8 cellular contexts compared by ENCODE assay signal in the genomic region with DNA sequence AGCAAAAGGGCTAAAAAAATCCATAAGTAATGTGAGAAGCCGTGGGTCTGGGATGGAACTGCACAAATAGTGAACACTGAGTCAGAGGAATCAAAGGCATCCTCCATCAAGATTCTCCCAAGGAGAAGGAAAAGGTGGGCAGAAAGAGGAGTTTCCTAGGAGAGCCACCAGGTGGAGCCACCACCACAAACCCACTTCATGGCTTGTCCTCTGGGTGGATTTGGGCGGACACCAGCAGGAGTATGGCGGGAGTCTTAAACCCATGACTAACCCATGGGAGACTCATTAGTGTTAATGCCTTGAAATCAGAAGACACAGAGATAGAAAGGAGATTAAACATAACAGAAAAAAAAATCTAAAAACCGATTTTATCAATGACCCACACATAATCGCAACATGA.
A peak's percentile ranks its signal among the peaks of the same experiment; 100 is the strongest.
DNase-seq lines count a peak whose midpoint lies in the region; ATAC-seq and TF ChIP-seq lines count a peak whose summit lies in the region.

No MANE protein-coding gene starts in this region.

- no peak for ATAC-seq in Right ventricle myocardium inferior
- peak; percentile 51 for ATAC-seq in activated CD4-positive, alpha-beta T cell treated with anti-CD3 and anti-CD28 coated beads for 36 hours

- H3K27ac ChIP-seq in cardiac muscle cell = no peak overlapping the region
- H3K27ac ChIP-seq in effector memory CD4-positive, alpha-beta T cell (ENCODE audit: insufficient read depth, low read length, poor library complexity, severe bottlenecking) = no peak overlapping the region

- no peaks in the 10 kb centered on the region for H3K27me3 ChIP-seq in cardiac muscle cell
- no peaks in the 10 kb centered on the region for H3K27me3 ChIP-seq in effector memory CD4-positive, alpha-beta T cell (replicated peaks; ENCODE audit: control insufficient read depth, insufficient read depth, low read length, poor library complexity, severe bottlenecking)

- no peak overlapping the region for H3K4me3 ChIP-seq in cardiac muscle cell
- H3K4me3 ChIP-seq in effector memory CD4-positive, alpha-beta T cell (ENCODE audit: insufficient read depth, low read depth, low read length, poor library complexity, severe bottlenecking) = no peak overlapping the region

- intact Hi-C loops in Right ventricle myocardium inferior (cut with DNase I) = loop anchor here (2.0 to 5.0 kb wide), 2 partner anchors 147 to 149 kb away; no protein-coding TSS in a partner anchor
- intact Hi-C loops in activated CD4-positive, alpha-beta T cell treated with anti-CD3 and anti-CD28 coated beads for 36 hours (cut with DNase I, micrococcal nuclease) = loop anchor here (1.0 to 2.0 kb wide), 3 partner anchors 37 to 149 kb away; no protein-coding TSS in a partner anchor

- no peaks in the 10 kb centered on the region for H3K36me3 ChIP-seq in cardiac muscle cell
- no peaks in the 10 kb centered on the region for H3K36me3 ChIP-seq in effector memory CD4-positive, alpha-beta T cell (ENCODE audit: control insufficient read depth, insufficient read depth, low read length)

- no peaks in the 10 kb centered on the region for H3K4me1 ChIP-seq in cardiac muscle cell (ENCODE audit: low read depth)
- H3K4me1 ChIP-seq in effector memory CD4-positive, alpha-beta T cell (ENCODE audit: control insufficient read depth, insufficient read depth, low read length, poor library complexity, severe bottlenecking) = peaks cover 26% of the 10 kb centered on the region

- peaks cover 37% of the 10 kb centered on the region for H3K36me3 Mint-ChIP-seq in activated CD4-positive, alpha-beta T cell treated with anti-CD3 and anti-CD28 coated beads for 36 hours (ENCODE audit: low read depth)
- H3K36me3 Mint-ChIP-seq in type B pancreatic cell = no peaks in the 10 kb centered on the region

- CTCF ChIA-PET in activated CD4-positive, alpha-beta T cell treated with anti-CD3 and anti-CD28 coated beads for 36 hours (lab: Charles Lee) = interaction anchor here (0.8 to 1.5 kb wide), 4 partner anchors 11 to 165 kb away, joined by 3 to 5 read pairs (median 4); no protein-coding TSS in a partner anchor

- no peaks in the 10 kb centered on the region for H3K9me3 Mint-ChIP-seq in activated CD4-positive, alpha-beta T cell treated with anti-CD3 and anti-CD28 coated beads for 36 hours (ENCODE audit: low read depth)
- no peaks in the 10 kb centered on the region for H3K9me3 Mint-ChIP-seq in type B pancreatic cell

- peak; percentile 45 to 73 for DNase-seq in cardiac muscle cell (ENCODE audit: low read depth in 1 of 2, low spot score in 1 of 2)
- no peak for DNase-seq in Right ventricle myocardium inferior (ENCODE audit: missing footprints)
- DNase-seq in NCI-H146 treated with DMSO at 0.1 percent for 48 hours (lab: John Stamatoyannopoulos, UW; ENCODE audit: unreplicated experiment) = peak; percentile 9
- DNase-seq in activated CD4-positive, alpha-beta T cell treated with anti-CD3 and anti-CD28 coated beads for 36 hours = peak; percentile 61
- peak in 2 of 3 donors; percentile 7 to 33 for DNase-seq in effector memory CD4-positive, alpha-beta T cell
- DNase-seq in mucosa of gallbladder (ENCODE audit: low spot score) = peak; percentile 39
- no peak for DNase-seq in type B pancreatic cell (ENCODE audit: extremely low spot score, unreplicated experiment)
- DNase-seq in NCI-H774 (lab: John Stamatoyannopoulos, UW) = no peak

- TF ChIP-seq CTCF in cardiac muscle cell (IDR thresholded peaks at IDR 0.05; ENCODE audit: low read depth, low read length) (peak; percentile 55), type B pancreatic cell (conservative IDR thresholded peaks at IDR 0.05) (peak; percentile 73)

- H3K27ac Mint-ChIP-seq in activated CD4-positive, alpha-beta T cell treated with anti-CD3 and anti-CD28 coated beads for 36 hours = peak overlapping the region; percentile 66
- no peak overlapping the region for H3K27ac Mint-ChIP-seq in type B pancreatic cell

- peaks cover 81% of the 10 kb centered on the region for H3K4me1 Mint-ChIP-seq in activated CD4-positive, alpha-beta T cell treated with anti-CD3 and anti-CD28 coated beads for 36 hours
- no peaks in the 10 kb centered on the region for H3K4me1 Mint-ChIP-seq in type B pancreatic cell (ENCODE audit: unreplicated experiment)

- H3K9me3 ChIP-seq in cardiac muscle cell (ENCODE audit: low read depth) = no peaks in the 10 kb centered on the region
- no peaks in the 10 kb centered on the region for H3K9me3 ChIP-seq in effector memory CD4-positive, alpha-beta T cell (ENCODE audit: control insufficient read depth, low read length)

- H3K4me3 Mint-ChIP-seq in activated CD4-positive, alpha-beta T cell treated with anti-CD3 and anti-CD28 coated beads for 36 hours = no peak overlapping the region
- no peak overlapping the region for H3K4me3 Mint-ChIP-seq in type B pancreatic cell

- POLR2A ChIA-PET in activated CD4-positive, alpha-beta T cell treated with anti-CD3 and anti-CD28 coated beads for 36 hours (lab: Charles Lee) = interaction anchor here (0.7 kb wide), 1 partner anchor 104 kb away, joined by 3 read pairs; no protein-coding TSS in a partner anchor

- no peaks in the 10 kb centered on the region for H3K27me3 Mint-ChIP-seq in activated CD4-positive, alpha-beta T cell treated with anti-CD3 and anti-CD28 coated beads for 36 hours
- peaks cover 12% of the 10 kb centered on the region for H3K27me3 Mint-ChIP-seq in type B pancreatic cell

Comparison
In these comparisons a context has a peak if more than half of its experiments do, and no peak if none do; other contexts are left out.
1. DNase-seq: peak in cardiac muscle cell (2 of 2), NCI-H146 treated with DMSO at 0.1 percent for 48 hours (single experiment), activated CD4-positive, alpha-beta T cell treated with anti-CD3 and anti-CD28 coated beads for 36 hours (single experiment), effector memory CD4-positive, alpha-beta T cell (2 of 3) and mucosa of gallbladder (single experiment); none in Right ventricle myocardium inferior (single experiment), type B pancreatic cell (single experiment) and NCI-H774 (single experiment).